ENCODE assay signal across 9 cellular contexts in genomic region chr11:10322401-10322800, GRCh38. TPM values are rescaled to one million over a fixed set of nuclear protein-coding genes. Genes with fewer than 3 reads are reported as not detected.
DNase-seq lines count a peak whose midpoint lies in the region; ATAC-seq and TF ChIP-seq lines count a peak whose summit lies in the region.
"Had no signal": no experiment of that assay in that cellular context is flagged by ENCODE, and none has a peak within 500 bp of the region (broad histone marks: within the 10 kb centered on the region; RNA-seq: fewer than 3 reads in every experiment).

No MANE protein-coding gene starts in this region.

- H3K36me3 ChIP-seq in lower lobe of right lung (no peaks in the 10 kb centered on the region), tibial artery (no peaks in the 10 kb centered on the region)

- H3K4me1 Mint-ChIP-seq in activated naive CD4-positive, alpha-beta T cell treated with anti-CD3 and anti-CD28 coated beads for 36 hours (ENCODE audit: low read depth), result peaks cover 12% of the 10 kb centered on the region
- H3K4me1 Mint-ChIP-seq in activated naive CD4-positive, alpha-beta T cell treated with anti-CD3 and anti-CD28 coated beads, Interleukin-2, amount 10 ng/mL, durations not matched to agents 7 days and 5 days, result peaks cover 4% of the 10 kb centered on the region

- no peaks in the 10 kb centered on the region for H3K36me3 Mint-ChIP-seq in activated naive CD4-positive, alpha-beta T cell treated with anti-CD3 and anti-CD28 coated beads for 36 hours (ENCODE audit: low read depth)
- H3K36me3 Mint-ChIP-seq in activated naive CD4-positive, alpha-beta T cell treated with anti-CD3 and anti-CD28 coated beads, Interleukin-2, amount 10 ng/mL, durations not matched to agents 7 days and 5 days, result no peaks in the 10 kb centered on the region
- H3K36me3 Mint-ChIP-seq: immature natural killer cell had no signal

- H3K27me3 ChIP-seq in lower lobe of right lung (ENCODE audit: low read depth) (no peaks in the 10 kb centered on the region), tibial artery (no peaks in the 10 kb centered on the region)

- no peak for ATAC-seq in lower lobe of right lung
- ATAC-seq in HG03196 (IDR thresholded peaks at IDR 0.05; ENCODE audit: unreplicated experiment), result no peak
- ATAC-seq in HG02642 (IDR thresholded peaks at IDR 0.05; ENCODE audit: poor library complexity, unreplicated experiment), result no peak

- H3K27me3 Mint-ChIP-seq in activated naive CD4-positive, alpha-beta T cell treated with anti-CD3 and anti-CD28 coated beads for 36 hours (ENCODE audit: low read depth), result no peaks in the 10 kb centered on the region
- peaks cover 26% of the 10 kb centered on the region for H3K27me3 Mint-ChIP-seq in activated naive CD4-positive, alpha-beta T cell treated with anti-CD3 and anti-CD28 coated beads, Interleukin-2, amount 10 ng/mL, durations not matched to agents 7 days and 5 days

- peak overlapping the region; percentile 38 for H3K4me3 Mint-ChIP-seq in activated naive CD4-positive, alpha-beta T cell treated with anti-CD3 and anti-CD28 coated beads for 36 hours
- no peak overlapping the region for H3K4me3 Mint-ChIP-seq in activated naive CD4-positive, alpha-beta T cell treated with anti-CD3 and anti-CD28 coated beads, Interleukin-2, amount 10 ng/mL, durations not matched to agents 7 days and 5 days
- H3K4me3 Mint-ChIP-seq: immature natural killer cell had no signal

- CTCF ChIA-PET in activated naive CD4-positive, alpha-beta T cell treated with anti-CD3 and anti-CD28 coated beads for 36 hours (lab: Charles Lee), result interaction anchor here (0.8 to 3.2 kb wide), 4 partner anchors 12 to 564 kb away, joined by 3 to 10 read pairs (median 4); no protein-coding TSS in a partner anchor
- CTCF ChIA-PET in activated naive CD4-positive, alpha-beta T cell treated with anti-CD3 and anti-CD28 coated beads, Interleukin-2, amount 10 ng/mL, durations not matched to agents 7 days and 5 days (lab: Charles Lee), result interaction anchor here (0.8 to 2.3 kb wide), 4 partner anchors 12 to 563 kb away, joined by 3 to 12 read pairs (median 7); no protein-coding TSS in a partner anchor

- H3K9me3 ChIP-seq in lower lobe of right lung, result no peaks in the 10 kb centered on the region
- no peaks in the 10 kb centered on the region for H3K9me3 ChIP-seq in tibial artery

- H3K27ac Mint-ChIP-seq in activated naive CD4-positive, alpha-beta T cell treated with anti-CD3 and anti-CD28 coated beads for 36 hours, result peak overlapping the region; percentile 69
- no peak overlapping the region for H3K27ac Mint-ChIP-seq in activated naive CD4-positive, alpha-beta T cell treated with anti-CD3 and anti-CD28 coated beads, Interleukin-2, amount 10 ng/mL, durations not matched to agents 7 days and 5 days
- H3K27ac Mint-ChIP-seq: immature natural killer cell had no signal

- H3K4me3 ChIP-seq in lower lobe of right lung, result no peak overlapping the region
- peak overlapping the region in 1 of 2 donors; percentile 0 for H3K4me3 ChIP-seq in tibial artery

- intact Hi-C loops in activated naive CD4-positive, alpha-beta T cell treated with anti-CD3 and anti-CD28 coated beads for 36 hours (cut with micrococcal nuclease), result loop anchor here (2.0 to 5.0 kb wide), 3 partner anchors 330 to 710 kb away; no protein-coding TSS in a partner anchor
- intact Hi-C loops in lower lobe of right lung (cut with DNase I), result no loop called here
- intact Hi-C loops in tibial artery (cut with DNase I; ENCODE audit: low total_unique reads), result loop anchor here (5.0 kb wide), 1 partner anchor 565 kb away; no protein-coding TSS in a partner anchor

- DNase-seq in activated naive CD4-positive, alpha-beta T cell treated with anti-CD3 and anti-CD28 coated beads for 36 hours, result no peak
- no peak for DNase-seq in activated naive CD4-positive, alpha-beta T cell treated with anti-CD3 and anti-CD28 coated beads, Interleukin-2, amount 10 ng/mL, durations not matched to agents 7 days and 5 days
- DNase-seq in astrocyte of the hippocampus (ENCODE audit: low read depth, low spot score) (peak; percentile 51), lower lobe of right lung (no peak), tibial artery (peak in 1 of 2 donors; percentile 81), amygdala (lab: John Stamatoyannopoulos, UW) (no peak)

- H3K27ac ChIP-seq in lower lobe of right lung (peak overlapping the region; percentile 9), tibial artery (peak overlapping the region; percentile 70 to 82)

- H3K4me1 ChIP-seq in lower lobe of right lung, result peaks cover 44% of the 10 kb centered on the region
- H3K4me1 ChIP-seq in tibial artery, result peaks cover 5 to 55% (median 32%) of the 10 kb centered on the region in 4 donors

- TF ChIP-seq CTCF in lower lobe of right lung (IDR thresholded peaks at IDR 0.05) (no peak), tibial artery (IDR thresholded peaks at IDR 0.05) (no peak)

- H3K9me3 Mint-ChIP-seq in activated naive CD4-positive, alpha-beta T cell treated with anti-CD3 and anti-CD28 coated beads for 36 hours, result no peaks in the 10 kb centered on the region
- H3K9me3 Mint-ChIP-seq in activated naive CD4-positive, alpha-beta T cell treated with anti-CD3 and anti-CD28 coated beads, Interleukin-2, amount 10 ng/mL, durations not matched to agents 7 days and 5 days, result no peaks in the 10 kb centered on the region

RNA-seq across cellular contexts. Expression of gene ADM, which starts 17.5 kb away (rescaled TPM):
- total RNA-seq in activated naive CD4-positive, alpha-beta T cell treated with anti-CD3 and anti-CD28 coated beads for 36 hours, result under 1 TPM; 0.31 to 0.40 TPM
- 19.5 TPM for total RNA-seq in lower lobe of right lung

RNA-seq across cellular contexts. Expression of gene SBF2, which starts 28.4 kb away (rescaled TPM):
- total RNA-seq in activated naive CD4-positive, alpha-beta T cell treated with anti-CD3 and anti-CD28 coated beads for 36 hours, result 1 to 10 TPM; 8.7 to 9.9 TPM
- 41.3 TPM for total RNA-seq in lower lobe of right lung

Comparison
In these comparisons a context has a peak if more than half of its experiments do, and no peak if none do; other contexts are left out.
1. RNA of gene ADM, which starts 17.5 kb away (total RNA-seq): 19.5 TPM in lower lobe of right lung (single experiment); 0.31 to 0.40 TPM in activated naive CD4-positive, alpha-beta T cell treated with anti-CD3 and anti-CD28 coated beads for 36 hours; every median in the first group is over 10 times any median in the second.